ENCODE assay signal across 1 cellular context in genomic region chr15:50354838-50355611, GRCh38.
A peak's percentile ranks its signal among the peaks of the same experiment; 100 is the strongest.
TF ChIP-seq lines count a peak whose summit lies in the region.

Gene GABPB1, minus strand, starts transcription at chr15:50355198. Its CDS starts 45,400 bp downstream, at chr15:50309798.

TF ChIP-seq in HepG2, 621 proteins besides CTCF, POLR2A, EP300 and RAD21 (continued from another document and continues in another):
- TF ChIP-seq SNAPC4 (CRISPR knock-in tag; IDR thresholded peaks at IDR 0.05) (peak; percentile 93), RNF2 (conservative IDR thresholded peaks at IDR 0.05; ENCODE audit: low read depth) (peak; percentile 89), CEBPZ (IDR thresholded peaks at IDR 0.05; ENCODE audit: low read length) (no peak), ZSCAN9 (CRISPR knock-in tag; IDR thresholded peaks at IDR 0.05; ENCODE audit: borderline replicate concordance) (peak; percentile 59; the same call in 1 of the 2 replicates), BCL6 (CRISPR knock-in tag; IDR thresholded peaks at IDR 0.05) (peak; percentile 24; the same call in 1 of the 2 replicates), ZNF891 (CRISPR knock-in tag; IDR thresholded peaks at IDR 0.05) (peak; percentile 90), ZNF761 (CRISPR knock-in tag; conservative IDR thresholded peaks at IDR 0.05) (peak; percentile 83; the same call in 1 of the 2 replicates), ATF7 (IDR thresholded peaks at IDR 0.05) (no peak), ATF7 (CRISPR knock-in tag; IDR thresholded peaks at IDR 0.05) (no peak; the same call in 1 of the 2 replicates), ZMYM4 (CRISPR knock-in tag; IDR thresholded peaks at IDR 0.05) (peak; percentile 79), MXD1 (CRISPR knock-in tag; IDR thresholded peaks at IDR 0.05) (peak; percentile 97), EZH2 (conservative IDR thresholded peaks at IDR 0.05; ENCODE audit: low read depth, low read length) (no peak), ZNF841 (CRISPR knock-in tag; IDR thresholded peaks at IDR 0.05; ENCODE audit: borderline replicate concordance) (no peak), ZNF710 (CRISPR knock-in tag; IDR thresholded peaks at IDR 0.05; ENCODE audit: borderline replicate concordance) (peak; percentile 82; the same call in 1 of the 2 replicates), ZNF773 (CRISPR knock-in tag; IDR thresholded peaks at IDR 0.05; ENCODE audit: borderline replicate concordance) (peak; percentile 78), GTF2F1 (IDR thresholded peaks at IDR 0.05; ENCODE audit: low read length) (no peak), ZNF724P (CRISPR knock-in tag; IDR thresholded peaks at IDR 0.05; ENCODE audit: borderline replicate concordance) (peak; percentile 25; the same call in 1 of the 2 replicates), FOXK1 (CRISPR knock-in tag; IDR thresholded peaks at IDR 0.05; ENCODE audit: borderline replicate concordance, low read depth) (peak; percentile 78), MAFF (IDR thresholded peaks at IDR 0.05; ENCODE audit: low read depth, low read length) (no peak), TFE3 (CRISPR knock-in tag; IDR thresholded peaks at IDR 0.05) (peak; percentile 70), BHLHE40 (IDR thresholded peaks at IDR 0.05; ENCODE audit: low read length) (peak; percentile 47; the same call in 1 of the 2 replicates), ZNF235 (CRISPR knock-in tag; IDR thresholded peaks at IDR 0.05; ENCODE audit: borderline replicate concordance) (peak; percentile 78; the same call in 1 of the 2 replicates), NCOA1 (CRISPR knock-in tag; IDR thresholded peaks at IDR 0.05) (no peak), HMG20A (CRISPR knock-in tag; IDR thresholded peaks at IDR 0.05; ENCODE audit: borderline replicate concordance) (0 out of 2 replicates have a peak, but pooled peaks have one; percentile 32), ZNF543 (CRISPR knock-in tag; IDR thresholded peaks at IDR 0.05) (no peak; the same call in 1 of the 2 replicates), CBX2 (IDR thresholded peaks at IDR 0.05; ENCODE audit: low read depth, low read length) (no peak), CBX2 (CRISPR knock-in tag; IDR thresholded peaks at IDR 0.05; ENCODE audit: low read depth) (no peak), JUNB (CRISPR knock-in tag; IDR thresholded peaks at IDR 0.05; ENCODE audit: borderline replicate concordance) (no peak), TERF1 (CRISPR knock-in tag; IDR thresholded peaks at IDR 0.05) (no peak), ELF3 (CRISPR knock-in tag; IDR thresholded peaks at IDR 0.05) (peak; percentile 10), HHEX (CRISPR knock-in tag; IDR thresholded peaks at IDR 0.05) (0 out of 2 replicates have a peak, but pooled peaks have one; percentile 10), TOE1 (CRISPR knock-in tag; IDR thresholded peaks at IDR 0.05) (peak; percentile 38; the same call in 1 of the 2 replicates), RBFOX2 (IDR thresholded peaks at IDR 0.05; ENCODE audit: low read depth, low read length) (peak; percentile 96), MNT (IDR thresholded peaks at IDR 0.05) (peak; percentile 59), GMEB1 (CRISPR knock-in tag; IDR thresholded peaks at IDR 0.05; ENCODE audit: borderline replicate concordance) (peak; percentile 71), NONO (IDR thresholded peaks at IDR 0.05) (no peak), NONO (CRISPR knock-in tag; conservative IDR thresholded peaks at IDR 0.05) (peak; percentile 26; the same call in 1 of the 2 replicates)
